In the genomic region with DNA sequence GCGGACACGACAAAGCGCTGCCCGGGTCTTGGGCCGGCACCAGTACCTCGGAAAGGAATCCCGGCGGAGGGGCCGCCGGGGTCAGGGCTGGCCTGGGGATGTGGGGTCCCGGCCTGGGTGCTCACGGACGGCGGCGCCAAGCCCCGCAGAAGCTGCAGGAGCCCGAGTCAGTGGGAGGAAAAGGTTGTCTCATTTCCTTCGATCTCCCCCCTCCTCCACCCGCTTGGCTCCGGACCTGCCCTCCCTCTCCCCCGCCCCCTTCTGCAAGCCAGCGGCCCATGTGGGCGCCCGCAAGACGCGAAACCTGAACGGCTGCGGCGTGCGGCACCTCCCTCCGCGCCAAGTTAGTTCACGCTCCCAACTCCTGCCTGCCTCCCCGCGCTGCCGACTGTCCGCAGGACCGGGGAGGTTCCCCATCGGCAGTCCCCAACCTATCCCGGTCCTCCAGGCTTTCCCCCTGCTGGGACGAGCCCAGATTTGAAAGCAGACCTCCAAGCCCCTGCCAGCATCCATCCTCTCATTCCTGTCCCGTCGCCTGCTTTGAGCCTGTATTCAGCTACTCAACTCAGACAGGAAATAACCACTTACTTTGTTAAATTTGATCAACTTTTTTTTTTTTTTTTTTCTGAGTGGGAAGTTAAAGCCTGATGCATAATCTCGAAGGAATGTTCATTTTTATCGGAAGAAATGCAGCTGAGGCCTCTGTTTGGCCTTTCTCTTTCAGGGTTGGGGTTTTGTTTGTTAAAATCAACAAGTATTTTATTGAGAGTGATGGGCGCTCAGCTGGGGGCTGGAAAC, we compare ENCODE assay signal across 9 cellular contexts. TPM values are rescaled to one million over a fixed set of nuclear protein-coding genes. Genes with fewer than 3 reads are reported as not detected.
DNase-seq lines count a peak whose midpoint lies in the region; ATAC-seq and TF ChIP-seq lines count a peak whose summit lies in the region.
"Had no signal": no experiment of that assay in that cellular context is flagged by ENCODE, and none has a peak within 500 bp of the region (broad histone marks: within the 10 kb centered on the region; RNA-seq: fewer than 3 reads in every experiment).

TSS of gene EVA1A (minus strand) at position 172 of the 798 bp plus-strand sequence. CDS start 42,799 bp downstream, outside the sequence.

- H3K27me3 ChIP-seq in HUES64 (ENCODE audit: insufficient read depth, low read length), result peaks cover 47% of the 10 kb centered on the region
- no peaks in the 10 kb centered on the region for H3K27me3 ChIP-seq in prostate gland (replicated peaks; ENCODE audit: insufficient read depth)

- H3K4me1 ChIP-seq in HUES64 (ENCODE audit: insufficient read depth, low read length) (peaks cover 8% of the 10 kb centered on the region; the same call in 1 of the 2 replicates), prostate gland (replicated peaks) (no peaks in the 10 kb centered on the region)

- peak within 1 kb of the TSS; percentile 9 for H3K9ac ChIP-seq in HUES64 (ENCODE audit: low read depth, low read length)

- POLR2A ChIA-PET in activated CD4-positive, alpha-beta T cell treated with anti-CD3 and anti-CD28 coated beads for 36 hours (lab: Charles Lee), result no interaction called here

- no peak within 1 kb of the TSS for H3K27ac ChIP-seq in HUES64 (ENCODE audit: low read depth, low read length)
- H3K27ac ChIP-seq in prostate gland, result peak within 1 kb of the TSS; percentile 5 to 37

- H3K4me3 ChIP-seq in HUES64 (ENCODE audit: low read length), result peak within 1 kb of the TSS; percentile 62
- peak within 1 kb of the TSS; percentile 27 to 46 for H3K4me3 ChIP-seq in prostate gland

- peak; percentile 56 for DNase-seq in activated CD4-positive, alpha-beta T cell treated with anti-CD3 and anti-CD28 coated beads for 36 hours
- DNase-seq in activated CD4-positive, alpha-beta T cell treated with anti-CD3 and anti-CD28 coated beads for 4 hours, result no peak
- DNase-seq in Right ventricle myocardium superior (peak; percentile 43), prostate gland (ENCODE audit: low spot score) (peak; percentile 11), NCI-H1105 treated with DMSO at 0.1 percent for 48 hours (lab: John Stamatoyannopoulos, UW) (no peak), RPMI8226 (no peak)

- ATAC-seq in activated CD4-positive, alpha-beta T cell treated with anti-CD3 and anti-CD28 coated beads for 36 hours, result peak; percentile 54
- ATAC-seq in activated T-helper 17 cell treated with anti-CD3 and anti-CD28 coated beads, Interleukin-2, amount 50 U/mL, for 72 hours (replicated peaks), result no peak
- peak; percentile 66 for ATAC-seq in Right ventricle myocardium superior (ENCODE audit: poor library complexity)

- H3K4me3 Mint-ChIP-seq in activated CD4-positive, alpha-beta T cell treated with anti-CD3 and anti-CD28 coated beads for 36 hours, result peak within 1 kb of the TSS; percentile 72
- H3K4me3 Mint-ChIP-seq in activated T-helper 17 cell treated with anti-CD3 and anti-CD28 coated beads, Interleukin-2, amount 50 U/mL, for 72 hours, result peak within 1 kb of the TSS; percentile 63
- H3K4me3 Mint-ChIP-seq: dendritic cell treated with granulocyte-macrophage colony-stimulating factor and Interleukin-4, amounts not matched to agents 40 ng/mL and 50 ng/mL, for 4 days had no signal

- peaks cover 20% of the 10 kb centered on the region for H3K4me1 Mint-ChIP-seq in activated CD4-positive, alpha-beta T cell treated with anti-CD3 and anti-CD28 coated beads for 36 hours
- H3K4me1 Mint-ChIP-seq in activated T-helper 17 cell treated with anti-CD3 and anti-CD28 coated beads, Interleukin-2, amount 50 U/mL, for 72 hours, result peaks cover 5% of the 10 kb centered on the region

- intact Hi-C loops in activated CD4-positive, alpha-beta T cell treated with anti-CD3 and anti-CD28 coated beads for 36 hours (cut with DNase I, micrococcal nuclease), result no loop called here
- intact Hi-C loops in Right ventricle myocardium superior (cut with DNase I) (no loop called here), prostate gland (cut with DNase I) (no loop called here)

- peaks cover 49% of the 10 kb centered on the region for H3K27me3 Mint-ChIP-seq in activated CD4-positive, alpha-beta T cell treated with anti-CD3 and anti-CD28 coated beads for 36 hours
- H3K27me3 Mint-ChIP-seq in activated T-helper 17 cell treated with anti-CD3 and anti-CD28 coated beads, Interleukin-2, amount 50 U/mL, for 72 hours, result peaks cover 62% of the 10 kb centered on the region

- CTCF ChIA-PET in activated CD4-positive, alpha-beta T cell treated with anti-CD3 and anti-CD28 coated beads for 36 hours (lab: Charles Lee), result interaction anchor here (0.6 to 1.5 kb wide), 3 partner anchors 10 to 47 kb away, joined by 3 read pairs; no protein-coding TSS in a partner anchor

- no peaks in the 10 kb centered on the region for H3K9me3 Mint-ChIP-seq in activated CD4-positive, alpha-beta T cell treated with anti-CD3 and anti-CD28 coated beads for 36 hours (ENCODE audit: low read depth)
- no peaks in the 10 kb centered on the region for H3K9me3 Mint-ChIP-seq in activated T-helper 17 cell treated with anti-CD3 and anti-CD28 coated beads, Interleukin-2, amount 50 U/mL, for 72 hours
- H3K9me3 Mint-ChIP-seq: dendritic cell treated with granulocyte-macrophage colony-stimulating factor and Interleukin-4, amounts not matched to agents 40 ng/mL and 50 ng/mL, for 4 days had no signal

- H3K36me3 Mint-ChIP-seq in activated CD4-positive, alpha-beta T cell treated with anti-CD3 and anti-CD28 coated beads for 36 hours (ENCODE audit: low read depth), result no peaks in the 10 kb centered on the region
- H3K36me3 Mint-ChIP-seq in activated T-helper 17 cell treated with anti-CD3 and anti-CD28 coated beads, Interleukin-2, amount 50 U/mL, for 72 hours (ENCODE audit: low read depth), result no peaks in the 10 kb centered on the region

- peak; percentile 15 for TF ChIP-seq POLR2A in prostate gland (IDR thresholded peaks at IDR 0.05)

- peak within 1 kb of the TSS; percentile 30 for H3K27ac Mint-ChIP-seq in activated CD4-positive, alpha-beta T cell treated with anti-CD3 and anti-CD28 coated beads for 36 hours
- H3K27ac Mint-ChIP-seq in activated T-helper 17 cell treated with anti-CD3 and anti-CD28 coated beads, Interleukin-2, amount 50 U/mL, for 72 hours, result no peak within 1 kb of the TSS
- H3K27ac Mint-ChIP-seq: dendritic cell treated with granulocyte-macrophage colony-stimulating factor and Interleukin-4, amounts not matched to agents 40 ng/mL and 50 ng/mL, for 4 days had no signal

- no peaks in the 10 kb centered on the region for H3K36me3 ChIP-seq in HUES64 (ENCODE audit: insufficient read depth, low read length)
- H3K36me3 ChIP-seq in prostate gland, result no peaks in the 10 kb centered on the region

- H3K9me3 ChIP-seq in HUES64 (ENCODE audit: insufficient read depth, low read depth, low read length) (no peaks in the 10 kb centered on the region), prostate gland (no peaks in the 10 kb centered on the region)

- 3% methylated on average over 46 of the region's 46 CpGs for WGBS in HUES64
- 2% methylated on average over 37 of the region's 46 CpGs for WGBS in prostate gland

- TF ChIP-seq CTCF in prostate gland (IDR thresholded peaks at IDR 0.05), result no peak

RNA-seq across cellular contexts. Expression of gene EVA1A, which starts in this region (rescaled TPM):
- total RNA-seq in activated CD4-positive, alpha-beta T cell treated with anti-CD3 and anti-CD28 coated beads for 36 hours, result under 1 TPM in 1 of 2 experiments, not detected in 1; 0.11 TPM
- 2.4 TPM for polyA plus RNA-seq in HUES64 (2013, experiment 1 of 2)
- polyA plus RNA-seq in HUES64 (2013, experiment 2 of 2), result 0.95 TPM
- total RNA-seq in activated T-helper 17 cell treated with anti-CD3 and anti-CD28 coated beads, Interleukin-2, amount 50 U/mL, for 72 hours, result not detected
- total RNA-seq in Right ventricle myocardium superior (0.97 TPM), prostate gland (10 to 100 TPM in 1 of 2 donors, 1 to 10 TPM in 1; 9.7 to 16.9 TPM)

Comparison
In these comparisons a context has a peak if more than half of its experiments do, and no peak if none do; other contexts are left out.
1. Peak in DNase-seq and ATAC-seq in activated CD4-positive, alpha-beta T cell treated with anti-CD3 and anti-CD28 coated beads for 36 hours; RNA of the gene not detected or under 1 TPM.
2. Peak in DNase-seq and ATAC-seq in Right ventricle myocardium superior; RNA of the gene not detected or under 1 TPM.